20 cellular contexts compared by ENCODE assay signal in the genomic region with DNA sequence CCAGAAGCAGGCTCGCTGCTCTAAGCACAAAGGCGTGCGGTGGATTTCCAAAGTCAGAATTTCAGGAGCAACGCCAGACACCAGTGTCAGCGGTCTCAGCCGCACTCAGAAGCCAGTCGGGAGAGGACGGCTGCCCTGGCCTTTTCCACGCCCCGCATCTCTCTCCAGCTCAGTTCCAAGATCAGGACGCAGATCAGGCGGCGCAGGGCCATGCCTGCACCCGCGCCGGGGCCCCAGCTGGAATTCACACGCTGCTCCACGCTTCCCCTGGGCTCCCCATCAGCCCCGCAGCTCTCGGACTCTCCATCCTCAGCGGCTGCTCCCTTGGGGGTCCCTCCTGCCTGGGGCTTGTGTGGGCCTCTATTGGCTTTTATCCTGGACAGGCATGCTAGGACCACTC. TPM values are rescaled to one million over a fixed set of nuclear protein-coding genes. Genes with fewer than 3 reads are reported as not detected.
DNase-seq lines count a peak whose midpoint lies in the region; ATAC-seq and TF ChIP-seq lines count a peak whose summit lies in the region.
"Had no signal": no experiment of that assay in that cellular context is flagged by ENCODE, and none has a peak within 500 bp of the region (broad histone marks: within the 10 kb centered on the region; RNA-seq: fewer than 3 reads in every experiment).

No MANE protein-coding gene starts in this region.

- H2BK12ac ChIP-seq in H9 (ENCODE audit: insufficient read length, low read depth, low read length): no peak overlapping the region

- H3K4me3 ChIP-seq in ascending aorta (no peak overlapping the region), vagina (no peak overlapping the region), hepatocyte (no peak overlapping the region)
- H3K4me3 ChIP-seq: GM12878, GM23248, Peyer's patch, SK-N-MC had no signal

- no CpG with 5 or more reads among the region's 21 CpGs for WGBS in H9 (ENCODE audit: extremely low coverage, insufficient read length, low lambda C conversion rate)
- 93% methylated on average over 21 of the region's 21 CpGs for WGBS in hepatocyte (ENCODE audit: low lambda C conversion rate, missing lambda C conversion rate)

- H3K23me2 ChIP-seq in H9 (ENCODE audit: insufficient read length, low read depth, low read length, poor library complexity, severe bottlenecking): peaks cover 3% of the 10 kb centered on the region

- H3K27ac Mint-ChIP-seq in H9 (no peak overlapping the region), nephron (peak overlapping the region; percentile 94 to 98 (median 95))
- H3K27ac Mint-ChIP-seq: IgD-negative memory B cell had no signal

- H3K36me3 ChIP-seq in ascending aorta: no peaks in the 10 kb centered on the region
- H3K36me3 ChIP-seq in vagina: no peaks in the 10 kb centered on the region
- no peaks in the 10 kb centered on the region for H3K36me3 ChIP-seq in hepatocyte (replicated peaks; ENCODE audit: insufficient read depth, low read depth)
- H3K36me3 ChIP-seq: BE2C, Peyer's patch had no signal

- no peaks in the 10 kb centered on the region for H3K27me3 ChIP-seq in H9 (ENCODE audit: insufficient read depth, low read length)
- no peaks in the 10 kb centered on the region for H3K27me3 ChIP-seq in ascending aorta
- no peaks in the 10 kb centered on the region for H3K27me3 ChIP-seq in vagina
- no peaks in the 10 kb centered on the region for H3K27me3 ChIP-seq in hepatocyte
- H3K27me3 ChIP-seq: BE2C, Peyer's patch had no signal

- no peaks in the 10 kb centered on the region for H3K79me1 ChIP-seq in H9 (ENCODE audit: insufficient read depth, low read depth, low read length, poor library complexity, severe bottlenecking)

- H3K27ac ChIP-seq in H9 (ENCODE audit: insufficient read length, low read depth, low read length) (no peak overlapping the region), ascending aorta (peak overlapping the region; percentile 50 to 67), vagina (peak overlapping the region; percentile 21), hepatocyte (no peak overlapping the region)
- H3K27ac ChIP-seq: GM23248, Peyer's patch, SK-N-MC had no signal

- H4K8ac ChIP-seq in H9 (replicated peaks; ENCODE audit: insufficient read length, low read depth, low read length): no peak overlapping the region

- no peak overlapping the region for H2AK5ac ChIP-seq in H9 (ENCODE audit: insufficient read length, low read length)

- no peaks in the 10 kb centered on the region for H3K79me2 ChIP-seq in H9 (ENCODE audit: insufficient read depth, low read length)
- no peaks in the 10 kb centered on the region for H3K79me2 ChIP-seq in hepatocyte

- H3K14ac ChIP-seq in H9 (ENCODE audit: insufficient read depth, low read length): 0 out of 2 replicates have a peak overlapping the region, but pooled peaks have one; percentile 71

- peaks cover 3% of the 10 kb centered on the region in 2 experiments; a peak in 4 of 5 replicates for H3K9me3 Mint-ChIP-seq in H9
- H3K9me3 Mint-ChIP-seq in nephron: peaks cover 3% of the 10 kb centered on the region

- H2BK5ac ChIP-seq in H9 (ENCODE audit: insufficient read length, low read length): no peak overlapping the region

- intact Hi-C loops in ascending aorta (cut with DNase I) (no loop called here), vagina (cut with DNase I) (no loop called here)

- no peaks in the 10 kb centered on the region for H3K9me2 ChIP-seq in hepatocyte (replicated peaks; ENCODE audit: insufficient read depth)

- H3K27me3 Mint-ChIP-seq in H9 (ENCODE audit: low read depth): no peaks in the 10 kb centered on the region
- no peaks in the 10 kb centered on the region for H3K27me3 Mint-ChIP-seq in nephron (ENCODE audit: low read depth)

- no peak overlapping the region for H3K56ac ChIP-seq in H9 (ENCODE audit: insufficient read length, low read depth, low read length)

- H3K4me1 ChIP-seq in H9 (ENCODE audit: insufficient read depth, low read length): no peaks in the 10 kb centered on the region
- peaks cover 5 to 17% of the 10 kb centered on the region in 2 donors for H3K4me1 ChIP-seq in ascending aorta
- H3K4me1 ChIP-seq in vagina: peaks cover 7% of the 10 kb centered on the region
- H3K4me1 ChIP-seq in hepatocyte (ENCODE audit: insufficient read depth): peaks cover 8% of the 10 kb centered on the region
- H3K4me1 ChIP-seq: BE2C, Peyer's patch had no signal

- no peak overlapping the region for H3K4me3 Mint-ChIP-seq in H9
- no peak overlapping the region for H3K4me3 Mint-ChIP-seq in nephron

- H3K36me3 Mint-ChIP-seq in H9 (ENCODE audit: insufficient read depth in 1 of 3, low read depth in 3 of 3) (peaks cover 5 to 12% (median 7%) of the 10 kb centered on the region in 3 experiments; a peak in 6 of 7 replicates), nephron (ENCODE audit: low read depth) (peaks cover 18% of the 10 kb centered on the region)

- ATAC-seq in GM19463 (IDR thresholded peaks at IDR 0.05; ENCODE audit: unreplicated experiment): no peak
- ATAC-seq: GM12878 had no signal

- no peak for DNase-seq in H9
- no peak for DNase-seq in ascending aorta (ENCODE audit: low spot score in 2 of 2)
- DNase-seq in vagina (ENCODE audit: extremely low spot score in 2 of 2): no peak
- no peak for DNase-seq in hepatocyte (ENCODE audit: low spot score)
- no peak for DNase-seq in NCI-H2171 treated with DMSO at 0.1 percent for 48 hours (lab: John Stamatoyannopoulos, UW)
- DNase-seq: BE2C, DMS79 treated with DMSO at 0.1 percent for 48 hours, GM23248, Kasumi-1, NCI-H1694, NCI-H2081, NCI-H2171, NCI-H524 treated with DMSO at 0.1 percent for 48 hours, NCI-H82, Peyer's patch had no signal

- no peaks in the 10 kb centered on the region for H3K9me3 ChIP-seq in H9 (ENCODE audit: control insufficient read depth, low read depth, low read length)
- H3K9me3 ChIP-seq in ascending aorta: no peaks in the 10 kb centered on the region
- no peaks in the 10 kb centered on the region for H3K9me3 ChIP-seq in vagina
- H3K9me3 ChIP-seq in hepatocyte (ENCODE audit: low read depth): no peaks in the 10 kb centered on the region
- H3K9me3 ChIP-seq: BE2C, Peyer's patch had no signal

- H4K20me1 ChIP-seq in H9 (ENCODE audit: control insufficient read depth, insufficient read depth, insufficient read length) (no peaks in the 10 kb centered on the region), hepatocyte (ENCODE audit: insufficient read depth, poor library complexity, severe bottlenecking) (no peaks in the 10 kb centered on the region)

- H3K4me2 ChIP-seq in H9 (ENCODE audit: insufficient read depth, insufficient read length, low read length): no peak overlapping the region
- no peak overlapping the region for H3K4me2 ChIP-seq in hepatocyte

- H3K18ac ChIP-seq in H9 (ENCODE audit: insufficient read length, low read depth, low read length): no peak overlapping the region

- H4K91ac ChIP-seq in H9 (ENCODE audit: insufficient read length, low read depth, low read length): no peak overlapping the region

- H3K4me1 Mint-ChIP-seq in H9 (peaks cover 0 to 4% of the 10 kb centered on the region in 2 experiments; a peak in 3 of 4 replicates), nephron (peaks cover 35% of the 10 kb centered on the region)

- no peak overlapping the region for H3K23ac ChIP-seq in H9 (ENCODE audit: insufficient read length, low read depth, low read length)

- H2BK20ac ChIP-seq in H9 (ENCODE audit: low read depth, low read length, poor library complexity, severe bottlenecking): no peak overlapping the region

- no peak overlapping the region for H3K9ac ChIP-seq in H9 (ENCODE audit: extremely low read depth, insufficient read length, low read length)
- H3K9ac ChIP-seq: GM23248 had no signal

- H3K4ac ChIP-seq in H9 (ENCODE audit: low read depth, low read length): no peak overlapping the region

- H4K5ac ChIP-seq in H9 (ENCODE audit: insufficient read length, low read depth, low read length): no peak overlapping the region

- H2AFZ ChIP-seq in H9 (ENCODE audit: low read length): no peak overlapping the region
- no peak overlapping the region for H2AFZ ChIP-seq in hepatocyte

- no peak overlapping the region for H2BK120ac ChIP-seq in H9 (ENCODE audit: low read depth, low read length, poor library complexity, severe bottlenecking)

- TF ChIP-seq POLR2A in vagina (IDR thresholded peaks at IDR 0.05): no peak

- no peak overlapping the region for H2BK15ac ChIP-seq in H9 (ENCODE audit: low read depth, low read length)

- no peak for TF ChIP-seq CTCF in H9 (conservative IDR thresholded peaks at IDR 0.05)
- no peak for TF ChIP-seq CTCF in ascending aorta (IDR thresholded peaks at IDR 0.05)
- no peak for TF ChIP-seq CTCF in nephron (IDR thresholded peaks at IDR 0.05; ENCODE audit: unreplicated experiment in 3 of 3)
- TF ChIP-seq CTCF in vagina (IDR thresholded peaks at IDR 0.05): no peak
- no peak for TF ChIP-seq CTCF in hepatocyte (IDR thresholded peaks at IDR 0.05; ENCODE audit: poor library complexity)

- H3T11ph ChIP-seq in H9 (ENCODE audit: low read length): no peak overlapping the region

RNA-seq across cellular contexts. Expression of a gene that starts 14.6 kb away (rescaled TPM):
- total RNA-seq in H9 (2021) (28.3 and 30.7 TPM in 2 replicates), ascending aorta (6.4 TPM), vagina (21.1 TPM), hepatocyte (35.2 and 35.4 TPM in 2 replicates)
- 43.1 and 47.1 TPM in 2 replicates for polyA plus RNA-seq in hepatocyte

Comparison
In these comparisons a context has a peak if more than half of its experiments do, and no peak if none do; other contexts are left out.
1. H3K27ac ChIP-seq: peak in ascending aorta (2 of 2) and vagina (single experiment); none in H9 (single experiment) and hepatocyte (single experiment).
2. H3K27ac Mint-ChIP-seq: peak in nephron (3 of 3); none in H9 (0 of 3).